ENCODE assay signal across 1 cellular context in the genomic region with DNA sequence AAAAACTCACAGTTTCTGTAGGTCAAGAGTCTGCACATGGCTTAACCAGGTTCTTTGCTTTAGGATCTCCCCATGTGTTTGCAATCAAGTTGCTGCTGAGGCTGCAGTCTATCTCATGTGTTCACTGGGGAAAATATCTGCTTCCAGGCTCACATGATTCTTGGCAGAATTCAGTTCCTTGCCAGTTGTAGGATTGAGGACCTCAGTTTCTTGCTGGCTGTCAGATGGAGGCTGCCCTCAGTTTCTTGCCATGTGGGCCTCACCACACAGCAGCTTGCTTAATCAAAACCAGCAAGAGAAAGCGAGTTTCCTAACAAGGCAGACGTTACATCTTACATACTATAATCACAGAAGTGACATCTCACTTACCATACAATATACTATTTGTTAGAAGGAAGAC.
TF ChIP-seq lines count a peak whose summit lies in the region.

No MANE protein-coding gene starts in this region.

TF ChIP-seq in K562, 482 proteins besides CTCF, POLR2A, EP300 and RAD21 (continued from another document):
- no peak for TF ChIP-seq RNF219 (CRISPR knock-in tag; IDR thresholded peaks at IDR 0.05)
- TF ChIP-seq, protein P1, sequence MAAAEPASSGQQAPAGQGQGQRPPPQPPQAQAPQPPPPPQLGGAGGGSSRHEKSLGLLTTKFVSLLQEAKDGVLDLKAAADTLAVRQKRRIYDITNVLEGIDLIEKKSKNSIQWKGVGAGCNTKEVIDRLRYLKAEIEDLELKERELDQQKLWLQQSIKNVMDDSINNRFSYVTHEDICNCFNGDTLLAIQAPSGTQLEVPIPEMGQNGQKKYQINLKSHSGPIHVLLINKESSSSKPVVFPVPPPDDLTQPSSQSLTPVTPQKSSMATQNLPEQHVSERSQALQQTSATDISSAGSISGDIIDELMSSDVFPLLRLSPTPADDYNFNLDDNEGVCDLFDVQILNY (CRISPR knock-in tag; IDR thresholded peaks at IDR 0.05), result no peak
- no peak for TF ChIP-seq NR3C1 (CRISPR knock-in tag; IDR thresholded peaks at IDR 0.05)
- TF ChIP-seq DPF2 (IDR thresholded peaks at IDR 0.05), result no peak
- no peak for TF ChIP-seq SIX5 (IDR thresholded peaks at IDR 0.05; ENCODE audit: borderline replicate concordance in 1 of 2, insufficient read depth in 1 of 2, low read depth in 1 of 2, low read length in 2 of 2)
- TF ChIP-seq POU5F1 (IDR thresholded peaks at IDR 0.05; ENCODE audit: borderline replicate concordance, low read depth, low read length, partially characterized antibody), result no peak
- no peak for TF ChIP-seq LCOR (CRISPR knock-in tag; IDR thresholded peaks at IDR 0.05)
- TF ChIP-seq, protein P2, sequence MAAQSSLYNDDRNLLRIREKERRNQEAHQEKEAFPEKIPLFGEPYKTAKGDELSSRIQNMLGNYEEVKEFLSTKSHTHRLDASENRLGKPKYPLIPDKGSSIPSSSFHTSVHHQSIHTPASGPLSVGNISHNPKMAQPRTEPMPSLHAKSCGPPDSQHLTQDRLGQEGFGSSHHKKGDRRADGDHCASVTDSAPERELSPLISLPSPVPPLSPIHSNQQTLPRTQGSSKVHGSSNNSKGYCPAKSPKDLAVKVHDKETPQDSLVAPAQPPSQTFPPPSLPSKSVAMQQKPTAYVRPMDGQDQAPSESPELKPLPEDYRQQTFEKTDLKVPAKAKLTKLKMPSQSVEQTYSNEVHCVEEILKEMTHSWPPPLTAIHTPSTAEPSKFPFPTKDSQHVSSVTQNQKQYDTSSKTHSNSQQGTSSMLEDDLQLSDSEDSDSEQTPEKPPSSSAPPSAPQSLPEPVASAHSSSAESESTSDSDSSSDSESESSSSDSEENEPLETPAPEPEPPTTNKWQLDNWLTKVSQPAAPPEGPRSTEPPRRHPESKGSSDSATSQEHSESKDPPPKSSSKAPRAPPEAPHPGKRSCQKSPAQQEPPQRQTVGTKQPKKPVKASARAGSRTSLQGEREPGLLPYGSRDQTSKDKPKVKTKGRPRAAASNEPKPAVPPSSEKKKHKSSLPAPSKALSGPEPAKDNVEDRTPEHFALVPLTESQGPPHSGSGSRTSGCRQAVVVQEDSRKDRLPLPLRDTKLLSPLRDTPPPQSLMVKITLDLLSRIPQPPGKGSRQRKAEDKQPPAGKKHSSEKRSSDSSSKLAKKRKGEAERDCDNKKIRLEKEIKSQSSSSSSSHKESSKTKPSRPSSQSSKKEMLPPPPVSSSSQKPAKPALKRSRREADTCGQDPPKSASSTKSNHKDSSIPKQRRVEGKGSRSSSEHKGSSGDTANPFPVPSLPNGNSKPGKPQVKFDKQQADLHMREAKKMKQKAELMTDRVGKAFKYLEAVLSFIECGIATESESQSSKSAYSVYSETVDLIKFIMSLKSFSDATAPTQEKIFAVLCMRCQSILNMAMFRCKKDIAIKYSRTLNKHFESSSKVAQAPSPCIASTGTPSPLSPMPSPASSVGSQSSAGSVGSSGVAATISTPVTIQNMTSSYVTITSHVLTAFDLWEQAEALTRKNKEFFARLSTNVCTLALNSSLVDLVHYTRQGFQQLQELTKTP (IDR thresholded peaks at IDR 0.05; ENCODE audit: low read depth in 1 of 2, partially characterized antibody in 2 of 2), result no peak
- TF ChIP-seq, protein P3, sequence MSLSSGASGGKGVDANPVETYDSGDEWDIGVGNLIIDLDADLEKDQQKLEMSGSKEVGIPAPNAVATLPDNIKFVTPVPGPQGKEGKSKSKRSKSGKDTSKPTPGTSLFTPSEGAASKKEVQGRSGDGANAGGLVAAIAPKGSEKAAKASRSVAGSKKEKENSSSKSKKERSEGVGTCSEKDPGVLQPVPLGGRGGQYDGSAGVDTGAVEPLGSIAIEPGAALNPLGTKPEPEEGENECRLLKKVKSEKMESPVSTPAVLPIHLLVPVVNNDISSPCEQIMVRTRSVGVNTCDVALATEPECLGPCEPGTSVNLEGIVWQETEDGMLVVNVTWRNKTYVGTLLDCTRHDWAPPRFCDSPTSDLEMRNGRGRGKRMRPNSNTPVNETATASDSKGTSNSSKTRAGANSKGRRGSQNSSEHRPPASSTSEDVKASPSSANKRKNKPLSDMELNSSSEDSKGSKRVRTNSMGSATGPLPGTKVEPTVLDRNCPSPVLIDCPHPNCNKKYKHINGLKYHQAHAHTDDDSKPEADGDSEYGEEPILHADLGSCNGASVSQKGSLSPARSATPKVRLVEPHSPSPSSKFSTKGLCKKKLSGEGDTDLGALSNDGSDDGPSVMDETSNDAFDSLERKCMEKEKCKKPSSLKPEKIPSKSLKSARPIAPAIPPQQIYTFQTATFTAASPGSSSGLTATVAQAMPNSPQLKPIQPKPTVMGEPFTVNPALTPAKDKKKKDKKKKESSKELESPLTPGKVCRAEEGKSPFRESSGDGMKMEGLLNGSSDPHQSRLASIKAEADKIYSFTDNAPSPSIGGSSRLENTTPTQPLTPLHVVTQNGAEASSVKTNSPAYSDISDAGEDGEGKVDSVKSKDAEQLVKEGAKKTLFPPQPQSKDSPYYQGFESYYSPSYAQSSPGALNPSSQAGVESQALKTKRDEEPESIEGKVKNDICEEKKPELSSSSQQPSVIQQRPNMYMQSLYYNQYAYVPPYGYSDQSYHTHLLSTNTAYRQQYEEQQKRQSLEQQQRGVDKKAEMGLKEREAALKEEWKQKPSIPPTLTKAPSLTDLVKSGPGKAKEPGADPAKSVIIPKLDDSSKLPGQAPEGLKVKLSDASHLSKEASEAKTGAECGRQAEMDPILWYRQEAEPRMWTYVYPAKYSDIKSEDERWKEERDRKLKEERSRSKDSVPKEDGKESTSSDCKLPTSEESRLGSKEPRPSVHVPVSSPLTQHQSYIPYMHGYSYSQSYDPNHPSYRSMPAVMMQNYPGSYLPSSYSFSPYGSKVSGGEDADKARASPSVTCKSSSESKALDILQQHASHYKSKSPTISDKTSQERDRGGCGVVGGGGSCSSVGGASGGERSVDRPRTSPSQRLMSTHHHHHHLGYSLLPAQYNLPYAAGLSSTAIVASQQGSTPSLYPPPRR (CRISPR knock-in tag; IDR thresholded peaks at IDR 0.05; ENCODE audit: borderline replicate concordance), result no peak
